8 cellular contexts compared by ENCODE assay signal in genomic region chr1:155125946-155126493, GRCh38. TPM values are rescaled to one million over a fixed set of nuclear protein-coding genes. Genes with fewer than 3 reads are reported as not detected.
DNase-seq lines count a peak whose midpoint lies in the region; ATAC-seq and TF ChIP-seq lines count a peak whose summit lies in the region.

No MANE protein-coding gene starts in this region.

- BruUV-seq in A673 (replicated peaks; lab: Mats Ljungman, UMichigan): no TSS peak

- intact Hi-C loops in A673 (cut with micrococcal nuclease; ENCODE audit: unreplicated experiment): loop anchor here (5.0 kb wide), 1 partner anchor 34 kb away; no protein-coding TSS in a partner anchor
- intact Hi-C loops in aorta (cut with DNase I): loop anchor here (5.0 kb wide), 1 partner anchor 34 kb away; no protein-coding TSS in a partner anchor

- TF ChIP-seq CTCF in A673 (conservative IDR thresholded peaks at IDR 0.05; ENCODE audit: low read depth, low read length): no peak
- no peak for TF ChIP-seq CTCF in epithelial cell of esophagus (IDR thresholded peaks at IDR 0.05; ENCODE audit: insufficient read depth, low read depth, low read length, missing control alignments)
- TF ChIP-seq CTCF in GM13977 (IDR thresholded peaks at IDR 0.05; ENCODE audit: extremely low read depth, insufficient read depth, missing control alignments): no peak

- POLR2A ChIA-PET in A673 (lab: Charles Lee; ENCODE audit: low non-redundant PET): no interaction called here

- H3K27ac ChIP-seq in A673 (ENCODE audit: low read depth, low read length, poor library complexity, severe bottlenecking): no peak overlapping the region
- H3K27ac ChIP-seq in aorta (ENCODE audit: low read depth in 1 of 2, low read length in 2 of 2): no peak overlapping the region

- in situ Hi-C loops in GM13977 (cut with MboI; ENCODE audit: low pct_unique_long_range_greater_than_20kb, low sequenced_read_pairs, unreplicated experiment): no loop called here

- H3K27me3 ChIP-seq in A673 (replicated peaks; ENCODE audit: insufficient read depth, low read depth, low read length, poor library complexity) (no peaks in the 10 kb centered on the region), aorta (ENCODE audit: control insufficient read depth in 1 of 2, insufficient read depth in 2 of 2, low read length in 1 of 2) (no peaks in the 10 kb centered on the region)

- H3K36me3 ChIP-seq in A673 (ENCODE audit: insufficient read depth, low read length, poor library complexity, severe bottlenecking) (no peaks in the 10 kb centered on the region), aorta (ENCODE audit: control insufficient read depth in 1 of 2, insufficient read depth in 2 of 2, low read length in 1 of 2) (no peaks in the 10 kb centered on the region)

- peaks cover 35% of the 10 kb centered on the region for H3K4me1 ChIP-seq in A673 (ENCODE audit: insufficient read depth, low read length, poor library complexity, severe bottlenecking)
- no peaks in the 10 kb centered on the region for H3K4me1 ChIP-seq in aorta (ENCODE audit: control insufficient read depth in 1 of 2, insufficient read depth in 2 of 2, low read length in 2 of 2)

- WGBS in aorta, 2 donors: 26 to 28% methylated on average over 50 of the region's 50 CpGs

- DNase-seq in A673 (ENCODE audit: low spot score) (no peak), NCI-H510A treated with DMSO at 0.1 percent for 48 hours (lab: John Stamatoyannopoulos, UW) (peak; percentile 53), epithelial cell of esophagus (ENCODE audit: low read depth) (peak; percentile 48), middle frontal gyrus (ENCODE audit: extremely low spot score, low spot score) (peak; percentile 37), aorta (peak; percentile 66 to 82), GM13977 (ENCODE audit: low spot score) (no peak)
- no peak for DNase-seq in stimulated activated CD4-positive, alpha-beta T cell treated with anti-CD3 and anti-CD28 coated beads, Interleukin-12 subunit alpha, Interleukin-12 subunit beta, amount 100 ng/mL, for 4 hours

- peak overlapping the region; percentile 56 for H3K4me3 ChIP-seq in A673 (ENCODE audit: low read depth, low read length, poor library complexity, severe bottlenecking)
- peak overlapping the region; percentile 96 for H3K4me3 ChIP-seq in epithelial cell of esophagus (ENCODE audit: low read length)
- H3K4me3 ChIP-seq in aorta (ENCODE audit: low read length in 2 of 2): no peak overlapping the region

- ATAC-seq in aorta (ENCODE audit: low FRiP score) (peak; percentile 70), HG03571 (IDR thresholded peaks at IDR 0.05; ENCODE audit: unreplicated experiment) (no peak)

- H3K9me3 ChIP-seq in A673 (ENCODE audit: low read depth, low read length, poor library complexity, severe bottlenecking): no peaks in the 10 kb centered on the region
- H3K9me3 ChIP-seq in aorta (ENCODE audit: control insufficient read depth, low read length): no peaks in the 10 kb centered on the region

- CTCF ChIA-PET in A673 (lab: Charles Lee): interaction anchor here (1.3 kb wide), 1 partner anchor 34 kb away, joined by 6 read pairs; no protein-coding TSS in a partner anchor

RNA-seq across cellular contexts. Expression of gene EFNA1, which starts 1.7 kb away (rescaled TPM):
- total RNA-seq in A673 (2021): 0.90 and 1.0 TPM in 2 replicates
- total RNA-seq in aorta: 10 to 100 TPM; 18.9 to 49.1 TPM
- polyA plus RNA-seq in aorta: 10 to 100 TPM in 1 of 2 donors, 1 to 10 TPM in 1; 7.1 to 12.1 TPM

RNA-seq across cellular contexts. Expression of gene SLC50A1, which starts 9.6 kb away (rescaled TPM):
- total RNA-seq in A673 (2021) (30.3 and 33.8 TPM in 2 replicates), aorta (10 to 100 TPM; 19.8 to 26.8 TPM)
- polyA plus RNA-seq in aorta: 10 to 100 TPM; 22.7 to 28.2 TPM

RNA-seq across cellular contexts. Expression of gene DPM3, which starts 14.3 kb away (rescaled TPM):
- 34.0 and 37.4 TPM in 2 replicates for total RNA-seq in A673 (2021)
- total RNA-seq in aorta: 10 to 100 TPM; 42.4 to 52.4 TPM
- 100 to 1,000 TPM; 162 to 200 TPM for polyA plus RNA-seq in aorta

RNA-seq across cellular contexts. Expression of gene KRTCAP2, which starts 47.1 kb away (rescaled TPM):
- 162 and 179 TPM in 2 replicates for total RNA-seq in A673 (2021)
- 100 to 1,000 TPM; 136 to 143 TPM for total RNA-seq in aorta
- polyA plus RNA-seq in aorta: 100 to 1,000 TPM; 179 to 255 TPM

RNA-seq across cellular contexts. Expression of gene EFNA3, which starts 47.4 kb away (rescaled TPM):
- total RNA-seq in A673 (2021) (5.8 and 8.9 TPM in 2 replicates), aorta (1 to 10 TPM; 1.8 to 3.2 TPM)
- under 1 TPM in 1 of 2 donors, not detected in 1; 0.41 TPM for polyA plus RNA-seq in aorta

Comparison
In these comparisons a context has a peak if more than half of its experiments do, and no peak if none do; other contexts are left out.
1. DNase-seq: peak in NCI-H510A treated with DMSO at 0.1 percent for 48 hours (single experiment), epithelial cell of esophagus (single experiment), middle frontal gyrus (single experiment) and aorta (2 of 2); none in A673 (single experiment), stimulated activated CD4-positive, alpha-beta T cell treated with anti-CD3 and anti-CD28 coated beads, Interleukin-12 subunit alpha, Interleukin-12 subunit beta, amount 100 ng/mL, for 4 hours (single experiment) and GM13977 (single experiment).
2. H3K4me3 ChIP-seq: peak in A673 (single experiment) and epithelial cell of esophagus (single experiment); none in aorta (0 of 2).